Comparison of ENCODE assay signal across 8 cellular contexts in genomic region chr11:122656631-122657101, GRCh38. TPM values are rescaled to one million over a fixed set of nuclear protein-coding genes. Genes with fewer than 3 reads are reported as not detected.
DNase-seq lines count a peak whose midpoint lies in the region; ATAC-seq lines count a peak whose summit lies in the region.

No MANE protein-coding gene starts in this region.

- no peak overlapping the region for H4K8ac ChIP-seq in mesendoderm (ENCODE audit: low read depth, low read length)

- H3K56ac ChIP-seq in mesendoderm (ENCODE audit: low read length): peak overlapping the region; percentile 96

- peaks cover 57% of the 10 kb centered on the region for H4K20me1 ChIP-seq in BLaER1

- H3K4me3 ChIP-seq in BLaER1 (peak overlapping the region; percentile 99), mesendoderm (ENCODE audit: low read length) (peak overlapping the region; percentile 76)

- peaks cover 49% of the 10 kb centered on the region for H3K36me3 ChIP-seq in BLaER1
- H3K36me3 ChIP-seq in mesendoderm (ENCODE audit: control insufficient read depth, insufficient read depth, low read length): no peaks in the 10 kb centered on the region

- no CpG with 5 or more reads among the region's 25 CpGs for WGBS in mesendoderm (ENCODE audit: extremely low coverage, insufficient coverage, low lambda C conversion rate)

- H4K5ac ChIP-seq in mesendoderm (ENCODE audit: low read length): no peak overlapping the region

- H2BK5ac ChIP-seq in mesendoderm (ENCODE audit: low read length): no peak overlapping the region

- H3K4ac ChIP-seq in mesendoderm (ENCODE audit: low read depth, low read length): no peak overlapping the region

- no peak overlapping the region for H3K23ac ChIP-seq in mesendoderm (ENCODE audit: low read length)

- H3K4me1 ChIP-seq in BLaER1: peaks cover 50% of the 10 kb centered on the region
- peaks cover 3% of the 10 kb centered on the region for H3K4me1 ChIP-seq in mesendoderm (ENCODE audit: control insufficient read depth, low read depth, low read length)

- H3K4me2 ChIP-seq in BLaER1: peak overlapping the region; percentile 98
- H3K4me2 ChIP-seq in mesendoderm (ENCODE audit: low read length): peak overlapping the region; percentile 13

- H2BK15ac ChIP-seq in mesendoderm (replicated peaks; ENCODE audit: low read depth): no peak overlapping the region

- H3K18ac ChIP-seq in mesendoderm (ENCODE audit: low read length): no peak overlapping the region

- H3K27me3 ChIP-seq in BLaER1: no peaks in the 10 kb centered on the region
- H3K27me3 ChIP-seq in mesendoderm (ENCODE audit: insufficient read depth, low read length, poor library complexity): no peaks in the 10 kb centered on the region

- H3K9ac ChIP-seq in BLaER1: peak overlapping the region; percentile 96
- H3K9ac ChIP-seq in mesendoderm (ENCODE audit: low read length): peak overlapping the region; percentile 85

- peak; percentile 8 for ATAC-seq in HG03025 (IDR thresholded peaks at IDR 0.05; ENCODE audit: low FRiP score, unreplicated experiment)
- peak; percentile 34 to 39 for ATAC-seq in activated CD4-positive, CD25-positive, alpha-beta regulatory T cell treated with anti-CD3 and anti-CD28 coated beads, Interleukin-2, amount 50 U/mL, for 24 hours

- peaks cover 6% of the 10 kb centered on the region; the same call in 1 of the 2 replicates for H3K9me3 ChIP-seq in BLaER1

- no peaks in the 10 kb centered on the region for H3K79me2 ChIP-seq in mesendoderm (ENCODE audit: control insufficient read depth, insufficient read depth, low read length)

- peak; percentile 19 for DNase-seq in effector CD8-positive, alpha-beta T cell (lab: John Stamatoyannopoulos, UW)
- DNase-seq in mesendoderm (peak; percentile 47), amniotic stem cell (lab: John Stamatoyannopoulos, UW) (no peak), SIG-M5 (lab: John Stamatoyannopoulos, UW) (no peak)
- peak; percentile 15 to 17 for DNase-seq in stimulated activated CD8-positive, alpha-beta memory T cell treated with anti-CD3 and anti-CD28 coated beads, Interleukin-15, amount 100 ng/mL, for 48 hours (ENCODE audit: low read depth in 2 of 2)

- peaks cover 3% of the 10 kb centered on the region for H3K79me1 ChIP-seq in mesendoderm (ENCODE audit: low read length)

- H2AK5ac ChIP-seq in mesendoderm (ENCODE audit: low read length): no peak overlapping the region

- H3K27ac ChIP-seq in BLaER1 (peak overlapping the region; percentile 96), mesendoderm (ENCODE audit: low read depth, low read length) (no peak overlapping the region)

- no peak overlapping the region for H2BK120ac ChIP-seq in mesendoderm (ENCODE audit: low read depth, low read length)

RNA-seq across cellular contexts. Expression of gene UBASH3B, which starts 1.1 kb away (rescaled TPM):
- 8.2 TPM for polyA plus RNA-seq in mesendoderm (2013, experiment 1 of 2)
- polyA plus RNA-seq in mesendoderm (2013, experiment 2 of 2): 8.8 TPM

Comparison
In these comparisons a context has a peak if more than half of its experiments do, and no peak if none do; other contexts are left out.
1. DNase-seq: peak in effector CD8-positive, alpha-beta T cell (single experiment), mesendoderm (single experiment) and stimulated activated CD8-positive, alpha-beta memory T cell treated with anti-CD3 and anti-CD28 coated beads, Interleukin-15, amount 100 ng/mL, for 48 hours (2 of 2); none in amniotic stem cell (single experiment) and SIG-M5 (single experiment).